In the genomic region with DNA sequence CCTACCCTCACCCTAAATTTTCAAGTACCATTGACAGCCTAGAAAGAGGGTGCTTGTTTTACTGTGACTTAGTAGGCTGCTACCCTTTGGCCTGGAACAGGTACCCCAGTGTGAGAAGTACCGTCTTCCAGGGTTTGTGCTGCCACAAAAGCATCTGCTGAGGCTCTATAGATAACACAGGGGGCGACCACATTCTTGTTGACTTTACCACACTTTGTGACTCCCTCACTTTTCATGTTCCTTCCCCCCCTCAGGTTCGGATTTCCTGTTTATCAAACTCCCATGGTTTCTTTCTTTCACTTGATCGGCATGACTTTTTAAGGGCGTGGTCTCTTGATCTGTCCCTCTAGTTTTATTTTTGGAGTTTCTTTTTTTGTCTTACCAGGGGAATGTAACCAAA, we compare ENCODE assay signal across 13 cellular contexts. TPM values are rescaled to one million over a fixed set of nuclear protein-coding genes. Genes with fewer than 3 reads are reported as not detected.
DNase-seq lines count a peak whose midpoint lies in the region; ATAC-seq and TF ChIP-seq lines count a peak whose summit lies in the region.
"Had no signal": no experiment of that assay in that cellular context is flagged by ENCODE, and none has a peak within 500 bp of the region (broad histone marks: within the 10 kb centered on the region; RNA-seq: fewer than 3 reads in every experiment).

No MANE protein-coding gene starts in this region.

- in situ Hi-C loops in transverse colon (cut with MboI; ENCODE audit: low pct_ligation_motif_present in 1 of 4, low pct_unique_long_range_greater_than_20kb in 1 of 4, low sequenced_read_pairs in 3 of 4): loop anchor here (5.0 to 25.0 kb wide), 5 partner anchors 125 to 493 kb away; partner anchors contain the start of gene SCN5A (in 2 of the 4)

- no peak for TF ChIP-seq CTCF in A673 (conservative IDR thresholded peaks at IDR 0.05; ENCODE audit: low read depth, low read length)
- TF ChIP-seq CTCF in DND-41 (IDR thresholded peaks at IDR 0.05; ENCODE audit: borderline replicate concordance, extremely low read depth, low read length, poor library complexity, severe bottlenecking): no peak
- no peak for TF ChIP-seq CTCF in PC-3 (conservative IDR thresholded peaks at IDR 0.05; ENCODE audit: low read depth, low read length)
- TF ChIP-seq CTCF in transverse colon (IDR thresholded peaks at IDR 0.05): no peak
- TF ChIP-seq CTCF in lower lobe of right lung (IDR thresholded peaks at IDR 0.05): no peak

- no peaks in the 10 kb centered on the region for H3K9me2 ChIP-seq in PC-3 (replicated peaks; ENCODE audit: low read length)

- H3K27ac ChIP-seq in A673 (ENCODE audit: low read depth, low read length, poor library complexity, severe bottlenecking) (no peak overlapping the region), DND-41 (ENCODE audit: low read length) (no peak overlapping the region), PC-3 (ENCODE audit: low read length) (no peak overlapping the region), transverse colon (no peak overlapping the region), lower lobe of right lung (no peak overlapping the region)

- H2AFZ ChIP-seq in DND-41 (ENCODE audit: low read depth, low read length) (no peak overlapping the region), PC-3 (ENCODE audit: low read length) (no peak overlapping the region)

- H3K4me1 Mint-ChIP-seq in activated CD4-positive, alpha-beta memory T cell treated with anti-CD3 and anti-CD28 coated beads for 36 hours (ENCODE audit: low read depth): peaks cover 30% of the 10 kb centered on the region

- H3K27me3 ChIP-seq in A673 (replicated peaks; ENCODE audit: insufficient read depth, low read depth, low read length, poor library complexity) (no peaks in the 10 kb centered on the region), DND-41 (ENCODE audit: insufficient read depth, low read length, poor library complexity) (no peaks in the 10 kb centered on the region), PC-3 (ENCODE audit: low read length) (no peaks in the 10 kb centered on the region), transverse colon (no peaks in the 10 kb centered on the region), lower lobe of right lung (ENCODE audit: low read depth) (no peaks in the 10 kb centered on the region)

- no TSS peak for BruUV-seq in A673 (replicated peaks; lab: Mats Ljungman, UMichigan)
- no TSS peak for BruUV-seq in PC-3 (replicated peaks; lab: Mats Ljungman, UMichigan)

- H3K4me3 ChIP-seq in A673 (ENCODE audit: low read depth, low read length, poor library complexity, severe bottlenecking): no peak overlapping the region
- H3K4me3 ChIP-seq in DND-41 (ENCODE audit: low read depth in 1 of 2, low read length in 2 of 2): no peak overlapping the region
- H3K4me3 ChIP-seq in PC-3 (ENCODE audit: low read length): no peak overlapping the region
- H3K4me3 ChIP-seq in transverse colon: no peak overlapping the region
- H3K4me3 ChIP-seq in lower lobe of right lung: no peak overlapping the region

- H3K9me3 ChIP-seq in A673 (ENCODE audit: low read depth, low read length, poor library complexity, severe bottlenecking) (no peaks in the 10 kb centered on the region), DND-41 (ENCODE audit: insufficient read depth, low read length, severe bottlenecking) (no peaks in the 10 kb centered on the region), PC-3 (ENCODE audit: low read length) (no peaks in the 10 kb centered on the region), transverse colon (no peaks in the 10 kb centered on the region), lower lobe of right lung (no peaks in the 10 kb centered on the region)

- TF ChIP-seq EP300 in transverse colon (IDR thresholded peaks at IDR 0.05; ENCODE audit: low read depth): no peak

- no peaks in the 10 kb centered on the region for H3K4me1 ChIP-seq in A673 (ENCODE audit: insufficient read depth, low read length, poor library complexity, severe bottlenecking)
- peaks cover 15% of the 10 kb centered on the region for H3K4me1 ChIP-seq in DND-41 (ENCODE audit: insufficient read depth, low read length)
- peaks cover 11% of the 10 kb centered on the region for H3K4me1 ChIP-seq in PC-3 (ENCODE audit: insufficient read depth, low read length)
- peaks cover 0 to 3% (median 0%) of the 10 kb centered on the region in 4 donors for H3K4me1 ChIP-seq in transverse colon
- no peaks in the 10 kb centered on the region for H3K4me1 ChIP-seq in lower lobe of right lung

- POLR2A ChIA-PET in A673 (lab: Charles Lee; ENCODE audit: low non-redundant PET): no interaction called here
- POLR2A ChIA-PET in activated CD4-positive, alpha-beta memory T cell treated with anti-CD3 and anti-CD28 coated beads for 36 hours (lab: Charles Lee): no interaction called here
- POLR2A ChIA-PET in PC-3 (lab: Charles Lee; ENCODE audit: unreplicated experiment): no interaction called here

- WGBS in transverse colon (ENCODE audit: low coverage in 1 of 2), 2 donors: 63 to 69% methylated on average over 3 to 5 of the region's 5 CpGs

- H3K4me3 Mint-ChIP-seq in activated CD4-positive, alpha-beta memory T cell treated with anti-CD3 and anti-CD28 coated beads for 36 hours: no peak overlapping the region
- H3K4me3 Mint-ChIP-seq: CD14-positive monocyte; dendritic cell treated with granulocyte-macrophage colony-stimulating factor and Interleukin-4, amounts not matched to agents 40 ng/mL and 50 ng/mL, for 4 days had no signal

- intact Hi-C loops in A673 (cut with micrococcal nuclease; ENCODE audit: unreplicated experiment): no loop called here
- intact Hi-C loops in activated CD4-positive, alpha-beta memory T cell treated with anti-CD3 and anti-CD28 coated beads for 36 hours (cut with micrococcal nuclease): loop anchor here (1.0 kb wide), 1 partner anchor 23 kb away; the partner anchor contains the start of gene EXOG
- intact Hi-C loops in PC-3 (cut with micrococcal nuclease): no loop called here
- intact Hi-C loops in transverse colon (cut with DNase I; ENCODE audit: low total_unique reads): loop anchor here (5.0 kb wide), 1 partner anchor 133 kb away; no protein-coding TSS in a partner anchor
- intact Hi-C loops in lower lobe of right lung (cut with DNase I): loop anchor here (10.0 kb wide), 1 partner anchor 135 kb away; no protein-coding TSS in a partner anchor

- peak overlapping the region; percentile 75 for H3K27ac Mint-ChIP-seq in activated CD4-positive, alpha-beta memory T cell treated with anti-CD3 and anti-CD28 coated beads for 36 hours
- H3K27ac Mint-ChIP-seq: CD14-positive monocyte; dendritic cell treated with granulocyte-macrophage colony-stimulating factor and Interleukin-4, amounts not matched to agents 40 ng/mL and 50 ng/mL, for 4 days had no signal

- no peaks in the 10 kb centered on the region for H3K27me3 Mint-ChIP-seq in activated CD4-positive, alpha-beta memory T cell treated with anti-CD3 and anti-CD28 coated beads for 36 hours
- H3K27me3 Mint-ChIP-seq: dendritic cell treated with granulocyte-macrophage colony-stimulating factor and Interleukin-4, amounts not matched to agents 40 ng/mL and 50 ng/mL, for 4 days had no signal

- peak; percentile 17 for DNase-seq in A673 (ENCODE audit: low spot score)
- DNase-seq in DND-41: peak; percentile 58
- DNase-seq in activated CD4-positive, alpha-beta memory T cell treated with anti-CD3 and anti-CD28 coated beads for 36 hours: no peak
- peak; percentile 20 for DNase-seq in iPS DF 19.7 (ENCODE audit: low read depth, low spot score)
- no peak for DNase-seq in DMS53 treated with DMSO at 0.1 percent for 48 hours (lab: John Stamatoyannopoulos, UW; ENCODE audit: unreplicated experiment)
- no peak for DNase-seq in PC-3
- no peak for DNase-seq in transverse colon
- DNase-seq in lower lobe of right lung: no peak
- DNase-seq: NCI-H1048, NCI-H510A treated with DMSO at 0.1 percent for 48 hours, nucleus accumbens had no signal

- H3K9ac ChIP-seq in DND-41 (ENCODE audit: low read depth, low read length): no peak overlapping the region
- H3K9ac ChIP-seq in PC-3 (ENCODE audit: low read length): no peak overlapping the region

- no peak overlapping the region for H3K4me2 ChIP-seq in DND-41 (ENCODE audit: insufficient read depth, low read length)
- H3K4me2 ChIP-seq in PC-3 (ENCODE audit: low read length): no peak overlapping the region

- H3K79me2 ChIP-seq in DND-41 (ENCODE audit: insufficient read depth, low read length): 0 out of 2 replicates have a peak, but pooled peaks cover 2% of the 10 kb centered on the region
- no peaks in the 10 kb centered on the region for H3K79me2 ChIP-seq in PC-3 (ENCODE audit: low read length)

- peaks cover 8% of the 10 kb centered on the region; the same call in 1 of the 2 replicates for H4K20me1 ChIP-seq in DND-41 (ENCODE audit: insufficient read depth, low read length)
- H4K20me1 ChIP-seq in PC-3 (ENCODE audit: low read length): no peaks in the 10 kb centered on the region

- H3F3A ChIP-seq in PC-3 (ENCODE audit: low read length, unreplicated experiment): no peaks in the 10 kb centered on the region

- no peaks in the 10 kb centered on the region for H3K36me3 ChIP-seq in A673 (ENCODE audit: insufficient read depth, low read length, poor library complexity, severe bottlenecking)
- peaks cover 43% of the 10 kb centered on the region for H3K36me3 ChIP-seq in DND-41 (ENCODE audit: insufficient read depth, low read length)
- peaks cover under 1% of the 10 kb centered on the region; the same call in 1 of the 2 replicates for H3K36me3 ChIP-seq in PC-3 (ENCODE audit: low read depth, low read length)
- peaks cover 0 to 4% (median 0%) of the 10 kb centered on the region in 4 donors for H3K36me3 ChIP-seq in transverse colon
- H3K36me3 ChIP-seq in lower lobe of right lung: peaks cover 27% of the 10 kb centered on the region

- peak; percentile 91 for ATAC-seq in DND-41 (ENCODE audit: insufficient read depth, low read depth)
- ATAC-seq in PC-3: no peak
- no peak for ATAC-seq in lower lobe of right lung

- no peaks in the 10 kb centered on the region for H3K9me3 Mint-ChIP-seq in activated CD4-positive, alpha-beta memory T cell treated with anti-CD3 and anti-CD28 coated beads for 36 hours
- H3K9me3 Mint-ChIP-seq: CD14-positive monocyte; dendritic cell treated with granulocyte-macrophage colony-stimulating factor and Interleukin-4, amounts not matched to agents 40 ng/mL and 50 ng/mL, for 4 days had no signal

- CTCF ChIA-PET in A673 (lab: Charles Lee) (interaction anchor here (0.6 kb wide), 1 partner anchor 25 kb away, joined by 4 read pairs; no protein-coding TSS in a partner anchor), PC-3 (lab: Charles Lee) (no interaction called here)
- CTCF ChIA-PET in activated CD4-positive, alpha-beta memory T cell treated with anti-CD3 and anti-CD28 coated beads for 36 hours (lab: Charles Lee): interaction anchor here (0.9 to 6.0 kb wide), 13 partner anchors 9 to 743 kb away, joined by 3 to 81 read pairs (median 11); partner anchors contain the start of genes EXOG, SCN5A and XYLB

- peaks cover 22% of the 10 kb centered on the region for H3K36me3 Mint-ChIP-seq in activated CD4-positive, alpha-beta memory T cell treated with anti-CD3 and anti-CD28 coated beads for 36 hours

- no peak for TF ChIP-seq POLR2A in transverse colon (IDR thresholded peaks at IDR 0.05)

RNA-seq across cellular contexts. Expression of gene EXOG, which starts 23.5 kb away (rescaled TPM):
- total RNA-seq in A673 (2021): 8.2 and 12.4 TPM in 2 replicates
- total RNA-seq in activated CD4-positive, alpha-beta memory T cell treated with anti-CD3 and anti-CD28 coated beads for 36 hours: 10 to 100 TPM; 11.7 to 13.0 TPM
- 10.0 and 11.3 TPM in 2 replicates for total RNA-seq in PC-3 (2014; rRNA removed)
- 10 to 100 TPM in 2 of 4 donors, 1 to 10 TPM in 2; 6.0 to 15.3 (median 10.8) TPM for total RNA-seq in transverse colon
- 12.3 TPM for total RNA-seq in lower lobe of right lung

Comparison
In these comparisons a context has a peak if more than half of its experiments do, and no peak if none do; other contexts are left out.
1. DNase-seq: peak in A673 (single experiment), DND-41 (single experiment) and iPS DF 19.7 (single experiment); none in activated CD4-positive, alpha-beta memory T cell treated with anti-CD3 and anti-CD28 coated beads for 36 hours (single experiment), DMS53 treated with DMSO at 0.1 percent for 48 hours (single experiment), PC-3 (single experiment), transverse colon (single experiment) and lower lobe of right lung (single experiment).
2. intact Hi-C loops: an anchor here in activated CD4-positive, alpha-beta memory T cell treated with anti-CD3 and anti-CD28 coated beads for 36 hours (1.0 kb wide), transverse colon (5.0 kb wide) and lower lobe of right lung (10.0 kb wide); none called in A673 and PC-3.